13 cellular contexts compared by ENCODE assay signal in the genomic region with DNA sequence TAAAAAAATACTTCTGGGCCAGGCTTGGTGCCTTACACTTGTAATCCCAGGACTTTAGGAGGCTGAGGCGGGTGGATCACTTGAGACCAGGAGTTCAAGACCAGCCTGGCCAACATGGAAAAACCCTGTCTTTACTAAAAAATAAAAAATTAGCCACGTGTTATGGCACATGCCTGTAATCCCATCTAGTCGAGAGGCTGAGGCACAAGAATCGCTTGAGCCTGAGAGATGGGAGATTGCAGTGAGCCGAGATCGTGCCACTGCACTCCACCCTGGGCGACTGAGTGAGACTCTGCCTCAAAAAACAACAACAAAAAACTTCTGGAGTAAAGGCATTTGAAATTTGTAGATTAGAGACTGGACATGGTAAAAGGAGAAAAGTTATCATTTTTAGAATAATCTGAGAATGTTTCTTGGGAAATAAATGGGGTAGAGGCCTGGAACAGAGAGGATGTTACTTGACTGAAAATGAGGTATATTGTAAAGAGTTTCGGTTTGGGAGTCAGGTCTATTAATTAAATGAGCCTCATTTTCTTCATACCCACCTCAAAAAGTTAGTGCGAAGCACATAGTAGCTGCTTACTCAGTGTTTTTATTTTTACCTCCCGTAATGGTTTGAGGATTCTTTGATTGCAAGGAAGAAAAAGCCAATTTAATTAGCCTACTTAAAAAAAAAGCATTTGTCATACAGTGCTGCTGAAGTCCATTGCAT. TPM values are rescaled to one million over a fixed set of nuclear protein-coding genes. Genes with fewer than 3 reads are reported as not detected.
DNase-seq lines count a peak whose midpoint lies in the region; ATAC-seq and TF ChIP-seq lines count a peak whose summit lies in the region.
"Had no signal": no experiment of that assay in that cellular context is flagged by ENCODE, and none has a peak within 500 bp of the region (broad histone marks: within the 10 kb centered on the region; RNA-seq: fewer than 3 reads in every experiment).

No MANE protein-coding gene starts in this region.

- no peaks in the 10 kb centered on the region for H3K9me3 Mint-ChIP-seq in T-helper 2 cell treated with Interferon-gamma antibody and Interleukin-4, amounts not matched to agents 5 μg/mL and 100 μg/mL, for 36 hours
- H3K9me3 Mint-ChIP-seq in activated CD8-positive, alpha-beta T cell treated with anti-CD3 and anti-CD28 coated beads, Interleukin-2, amount 10 ng/mL, durations not matched to agents 7 days and 5 days (ENCODE audit: insufficient read depth) = peaks cover 6% of the 10 kb centered on the region
- H3K9me3 Mint-ChIP-seq in naive thymus-derived CD8-positive, alpha-beta T cell = no peaks in the 10 kb centered on the region

- CTCF ChIA-PET in activated CD8-positive, alpha-beta T cell treated with anti-CD3 and anti-CD28 coated beads, Interleukin-2, amount 10 ng/mL, durations not matched to agents 7 days and 5 days (lab: Charles Lee) = interaction anchor here (1.3 kb wide), 1 partner anchor 204 kb away, joined by 3 read pairs; no protein-coding TSS in a partner anchor

- peak overlapping the region; percentile 70 for H3K27ac Mint-ChIP-seq in T-helper 2 cell treated with Interferon-gamma antibody and Interleukin-4, amounts not matched to agents 5 μg/mL and 100 μg/mL, for 36 hours
- H3K27ac Mint-ChIP-seq in activated CD8-positive, alpha-beta T cell treated with anti-CD3 and anti-CD28 coated beads, Interleukin-2, amount 10 ng/mL, durations not matched to agents 7 days and 5 days = peak overlapping the region; percentile 55
- peak overlapping the region in 8 of 10 donors; percentile 23 to 87 (median 46) for H3K27ac Mint-ChIP-seq in naive thymus-derived CD8-positive, alpha-beta T cell

- no peak for ATAC-seq in activated CD8-positive, alpha-beta T cell treated with anti-CD3 and anti-CD28 coated beads, Interleukin-2, amount 10 ng/mL, durations not matched to agents 7 days and 5 days
- no peak for ATAC-seq in naive thymus-derived CD8-positive, alpha-beta T cell
- ATAC-seq in HG03442 (IDR thresholded peaks at IDR 0.05; ENCODE audit: unreplicated experiment) = no peak

- peak; percentile 36 for TF ChIP-seq POLR2A in GM18951 (IDR thresholded peaks at IDR 0.05; ENCODE audit: extremely low read depth, insufficient read depth, insufficient read length)

- no peak for DNase-seq in T-helper 2 cell treated with Interferon-gamma antibody and Interleukin-4, amounts not matched to agents 5 μg/mL and 100 μg/mL, for 36 hours (ENCODE audit: low spot score)
- DNase-seq in T-helper 2 cell (no peak), cerebellar cortex (ENCODE audit: low spot score) (no peak), MV-4-11 (lab: John Stamatoyannopoulos, UW) (no peak)
- no peak for DNase-seq in activated CD8-positive, alpha-beta T cell treated with anti-CD3 and anti-CD28 coated beads, Interleukin-2, amount 10 ng/mL, durations not matched to agents 7 days and 5 days
- no peak for DNase-seq in naive thymus-derived CD8-positive, alpha-beta T cell
- DNase-seq: esophagus squamous epithelium, KG1, NCI-H2029 treated with DMSO at 0.1 percent for 48 hours, ovary, transverse colon had no signal

- H3K4me1 Mint-ChIP-seq in T-helper 2 cell treated with Interferon-gamma antibody and Interleukin-4, amounts not matched to agents 5 μg/mL and 100 μg/mL, for 36 hours (ENCODE audit: low read depth) = peaks cover 54% of the 10 kb centered on the region
- peaks cover 62% of the 10 kb centered on the region for H3K4me1 Mint-ChIP-seq in activated CD8-positive, alpha-beta T cell treated with anti-CD3 and anti-CD28 coated beads, Interleukin-2, amount 10 ng/mL, durations not matched to agents 7 days and 5 days (ENCODE audit: low read depth)
- peaks cover 40 to 61% (median 52%) of the 10 kb centered on the region in 4 donors for H3K4me1 Mint-ChIP-seq in naive thymus-derived CD8-positive, alpha-beta T cell

- H3K36me3 Mint-ChIP-seq in T-helper 2 cell treated with Interferon-gamma antibody and Interleukin-4, amounts not matched to agents 5 μg/mL and 100 μg/mL, for 36 hours (ENCODE audit: low read depth) = peaks cover 29% of the 10 kb centered on the region
- H3K36me3 Mint-ChIP-seq in activated CD8-positive, alpha-beta T cell treated with anti-CD3 and anti-CD28 coated beads, Interleukin-2, amount 10 ng/mL, durations not matched to agents 7 days and 5 days (ENCODE audit: low read depth) = peaks cover 29% of the 10 kb centered on the region
- H3K36me3 Mint-ChIP-seq in naive thymus-derived CD8-positive, alpha-beta T cell = peaks cover 0 to 7% (median 0%) of the 10 kb centered on the region in 3 donors

- no peaks in the 10 kb centered on the region for H3K27me3 Mint-ChIP-seq in T-helper 2 cell treated with Interferon-gamma antibody and Interleukin-4, amounts not matched to agents 5 μg/mL and 100 μg/mL, for 36 hours (ENCODE audit: low read depth)
- H3K27me3 Mint-ChIP-seq in activated CD8-positive, alpha-beta T cell treated with anti-CD3 and anti-CD28 coated beads, Interleukin-2, amount 10 ng/mL, durations not matched to agents 7 days and 5 days (ENCODE audit: low read depth) = no peaks in the 10 kb centered on the region
- H3K27me3 Mint-ChIP-seq in naive thymus-derived CD8-positive, alpha-beta T cell = no peaks in the 10 kb centered on the region

- peak overlapping the region; percentile 54 for H3K4me3 Mint-ChIP-seq in T-helper 2 cell treated with Interferon-gamma antibody and Interleukin-4, amounts not matched to agents 5 μg/mL and 100 μg/mL, for 36 hours
- peak overlapping the region; percentile 45 for H3K4me3 Mint-ChIP-seq in activated CD8-positive, alpha-beta T cell treated with anti-CD3 and anti-CD28 coated beads, Interleukin-2, amount 10 ng/mL, durations not matched to agents 7 days and 5 days
- peak overlapping the region in 8 of 10 donors; percentile 5 to 58 (median 44) for H3K4me3 Mint-ChIP-seq in naive thymus-derived CD8-positive, alpha-beta T cell

- in situ Hi-C loops in GM18951 (cut with MboI; ENCODE audit: low sequenced_read_pairs, unreplicated experiment) = no loop called here

- POLR2A ChIA-PET in activated CD8-positive, alpha-beta T cell treated with anti-CD3 and anti-CD28 coated beads, Interleukin-2, amount 10 ng/mL, durations not matched to agents 7 days and 5 days (lab: Charles Lee) = no interaction called here
- POLR2A ChIA-PET in naive thymus-derived CD8-positive, alpha-beta T cell (lab: Charles Lee) = no interaction called here

RNA-seq across cellular contexts. Expression of gene AKAP11, which starts 2.6 kb away (rescaled TPM):
- total RNA-seq in activated CD8-positive, alpha-beta T cell treated with anti-CD3 and anti-CD28 coated beads, Interleukin-2, amount 10 ng/mL, durations not matched to agents 7 days and 5 days = 10 to 100 TPM; 25.8 to 27.1 TPM
- 10 to 100 TPM; 32.3 to 33.9 TPM for total RNA-seq in naive thymus-derived CD8-positive, alpha-beta T cell
- 1 to 10 TPM; 2.5 to 4.5 (median 2.8) TPM for polyA plus RNA-seq in naive thymus-derived CD8-positive, alpha-beta T cell
